Comparison of ENCODE assay signal across 1 cellular context in genomic region chr2:594297-594949, GRCh38.
TF ChIP-seq lines count a peak whose summit lies in the region.

No MANE protein-coding gene starts in this region.

TF ChIP-seq in K562, 482 proteins besides CTCF, POLR2A, EP300 and RAD21:
- TF ChIP-seq PURB (CRISPR knock-in tag; IDR thresholded peaks at IDR 0.05; ENCODE audit: low read depth): no peak
- no peak for TF ChIP-seq RREB1 (CRISPR knock-in tag; IDR thresholded peaks at IDR 0.05)
- no peak for TF ChIP-seq ZNF586 (CRISPR knock-in tag; conservative IDR thresholded peaks at IDR 0.05)
- TF ChIP-seq NONO (IDR thresholded peaks at IDR 0.05; ENCODE audit: low read depth in 2 of 2, low read length in 1 of 2): no peak
- TF ChIP-seq ZNF184 (CRISPR knock-in tag; IDR thresholded peaks at IDR 0.05): no peak
- no peak for TF ChIP-seq LCOR (CRISPR knock-in tag; IDR thresholded peaks at IDR 0.05)
- TF ChIP-seq CHD1 (IDR thresholded peaks at IDR 0.05; ENCODE audit: low read length): no peak
- TF ChIP-seq ARHGAP35 (IDR thresholded peaks at IDR 0.05; ENCODE audit: partially characterized antibody): no peak
- TF ChIP-seq FOS (IDR thresholded peaks at IDR 0.05; ENCODE audit: extremely low read depth, insufficient read length): no peak
